Comparison of ENCODE assay signal across 1 cellular context in the genomic region with DNA sequence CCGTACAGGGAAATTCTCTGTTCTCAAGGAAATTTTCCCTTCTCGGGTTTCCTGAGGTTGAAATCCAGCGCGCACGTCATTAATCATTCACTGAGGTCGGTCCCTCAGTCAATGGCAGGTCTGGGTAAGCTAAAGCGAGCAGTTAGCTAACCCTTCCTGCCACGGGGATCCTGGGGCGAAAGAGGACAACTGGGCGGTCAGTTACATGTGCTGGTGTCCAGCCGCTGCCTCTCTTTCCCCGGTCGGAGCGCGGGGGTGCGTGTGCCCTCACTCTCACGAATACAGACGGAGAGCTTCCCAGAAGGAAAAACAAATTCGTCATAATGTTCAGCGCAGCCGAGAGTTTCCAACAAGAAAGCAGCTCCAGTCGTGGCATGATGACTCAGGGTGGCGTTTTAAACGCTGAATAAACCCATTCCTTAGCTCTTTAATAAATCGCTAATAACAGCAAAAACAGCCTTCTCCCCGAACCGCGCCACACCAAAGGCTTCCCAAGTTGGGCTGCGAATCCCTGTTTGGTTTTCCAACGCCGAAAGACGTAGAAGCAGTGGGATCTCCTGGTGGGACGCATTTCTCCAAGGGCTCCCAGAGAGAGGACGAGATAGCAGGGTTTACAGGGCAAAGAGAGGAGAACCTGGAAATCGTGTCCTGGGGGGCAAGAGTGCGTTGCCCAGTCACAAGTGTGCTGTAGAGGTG.
TF ChIP-seq lines count a peak whose summit lies in the region.

No MANE protein-coding gene starts in this region.

TF ChIP-seq in K562, 482 proteins besides CTCF, POLR2A, EP300 and RAD21 (continued from another document):
- TF ChIP-seq, protein P1, sequence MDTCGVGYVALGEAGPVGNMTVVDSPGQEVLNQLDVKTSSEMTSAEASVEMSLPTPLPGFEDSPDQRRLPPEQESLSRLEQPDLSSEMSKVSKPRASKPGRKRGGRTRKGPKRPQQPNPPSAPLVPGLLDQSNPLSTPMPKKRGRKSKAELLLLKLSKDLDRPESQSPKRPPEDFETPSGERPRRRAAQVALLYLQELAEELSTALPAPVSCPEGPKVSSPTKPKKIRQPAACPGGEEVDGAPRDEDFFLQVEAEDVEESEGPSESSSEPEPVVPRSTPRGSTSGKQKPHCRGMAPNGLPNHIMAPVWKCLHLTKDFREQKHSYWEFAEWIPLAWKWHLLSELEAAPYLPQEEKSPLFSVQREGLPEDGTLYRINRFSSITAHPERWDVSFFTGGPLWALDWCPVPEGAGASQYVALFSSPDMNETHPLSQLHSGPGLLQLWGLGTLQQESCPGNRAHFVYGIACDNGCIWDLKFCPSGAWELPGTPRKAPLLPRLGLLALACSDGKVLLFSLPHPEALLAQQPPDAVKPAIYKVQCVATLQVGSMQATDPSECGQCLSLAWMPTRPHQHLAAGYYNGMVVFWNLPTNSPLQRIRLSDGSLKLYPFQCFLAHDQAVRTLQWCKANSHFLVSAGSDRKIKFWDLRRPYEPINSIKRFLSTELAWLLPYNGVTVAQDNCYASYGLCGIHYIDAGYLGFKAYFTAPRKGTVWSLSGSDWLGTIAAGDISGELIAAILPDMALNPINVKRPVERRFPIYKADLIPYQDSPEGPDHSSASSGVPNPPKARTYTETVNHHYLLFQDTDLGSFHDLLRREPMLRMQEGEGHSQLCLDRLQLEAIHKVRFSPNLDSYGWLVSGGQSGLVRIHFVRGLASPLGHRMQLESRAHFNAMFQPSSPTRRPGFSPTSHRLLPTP (IDR thresholded peaks at IDR 0.05; ENCODE audit: borderline replicate concordance, extremely low read depth, insufficient read length): no peak
- TF ChIP-seq MEIS2 (IDR thresholded peaks at IDR 0.05; ENCODE audit: partially characterized antibody) (peak; percentile 96), FOXK1 (CRISPR knock-in tag; IDR thresholded peaks at IDR 0.05; ENCODE audit: borderline replicate concordance) (0 out of 2 replicates have a peak, but pooled peaks have one; percentile 71), ZBED1 (IDR thresholded peaks at IDR 0.05) (no peak), PHF20 (IDR thresholded peaks at IDR 0.05; ENCODE audit: partially characterized antibody) (no peak), CEBPB (tag; IDR thresholded peaks at IDR 0.05) (no peak), FOXK2 (conservative IDR thresholded peaks at IDR 0.05 in 1 of 2, IDR thresholded peaks at IDR 0.05 in 1 of 2; ENCODE audit: low read depth in 2 of 2) (no peak), HDAC1 (IDR thresholded peaks at IDR 0.05) (0 out of 4 replicates have a peak, but pooled peaks of 1 of the 2 experiments have one; percentile 6), PCBP2 (IDR thresholded peaks at IDR 0.05; ENCODE audit: low read depth, low read length, poor library complexity, severe bottlenecking) (no peak), KAT2B (IDR thresholded peaks at IDR 0.05; ENCODE audit: low read depth, low read length) (no peak), BRD4 (IDR thresholded peaks at IDR 0.05) (no peak), NONO (IDR thresholded peaks at IDR 0.05; ENCODE audit: low read depth in 2 of 2, low read length in 1 of 2) (no peak), TCF3 (CRISPR knock-in tag; IDR thresholded peaks at IDR 0.05) (no peak), CAMTA2 (CRISPR knock-in tag; conservative IDR thresholded peaks at IDR 0.05) (no peak), ZNF77 (CRISPR knock-in tag; IDR thresholded peaks at IDR 0.05) (no peak), SMARCA5 (IDR thresholded peaks at IDR 0.05) (no peak), NFE2 (IDR thresholded peaks at IDR 0.05; ENCODE audit: low read depth) (0 out of 2 replicates have a peak, but pooled peaks have one; percentile 11), GATAD2B (IDR thresholded peaks at IDR 0.05; ENCODE audit: borderline replicate concordance) (no peak), ZNF644 (tag; IDR thresholded peaks at IDR 0.05; ENCODE audit: low read depth) (no peak), MTA3 (IDR thresholded peaks at IDR 0.05; ENCODE audit: borderline replicate concordance) (no peak), RBFOX2 (IDR thresholded peaks at IDR 0.05; ENCODE audit: low read depth, low read length) (no peak), ZNF41 (CRISPR knock-in tag; conservative IDR thresholded peaks at IDR 0.05) (no peak), MCM3 (IDR thresholded peaks at IDR 0.05) (no peak), ZNF316 (IDR thresholded peaks at IDR 0.05) (0 out of 2 replicates have a peak, but pooled peaks have one; percentile 21), HCFC1 (IDR thresholded peaks at IDR 0.05; ENCODE audit: low read depth, low read length) (no peak), SREBF2 (CRISPR knock-in tag; IDR thresholded peaks at IDR 0.05) (no peak), SMARCA4 (IDR thresholded peaks at IDR 0.05) (no peak), RBM34 (IDR thresholded peaks at IDR 0.05; ENCODE audit: borderline replicate concordance, insufficient read depth, low read length) (no peak), CHD1 (IDR thresholded peaks at IDR 0.05; ENCODE audit: low read length) (peak; percentile 71), PHF21A (IDR thresholded peaks at IDR 0.05; ENCODE audit: borderline replicate concordance, low read depth) (no peak), ZNF184 (CRISPR knock-in tag; IDR thresholded peaks at IDR 0.05) (no peak), RBBP5 (IDR thresholded peaks at IDR 0.05; ENCODE audit: borderline replicate concordance, insufficient read depth, low read length, poor library complexity, severe bottlenecking) (peak; percentile 14)
- TF ChIP-seq, protein P2, sequence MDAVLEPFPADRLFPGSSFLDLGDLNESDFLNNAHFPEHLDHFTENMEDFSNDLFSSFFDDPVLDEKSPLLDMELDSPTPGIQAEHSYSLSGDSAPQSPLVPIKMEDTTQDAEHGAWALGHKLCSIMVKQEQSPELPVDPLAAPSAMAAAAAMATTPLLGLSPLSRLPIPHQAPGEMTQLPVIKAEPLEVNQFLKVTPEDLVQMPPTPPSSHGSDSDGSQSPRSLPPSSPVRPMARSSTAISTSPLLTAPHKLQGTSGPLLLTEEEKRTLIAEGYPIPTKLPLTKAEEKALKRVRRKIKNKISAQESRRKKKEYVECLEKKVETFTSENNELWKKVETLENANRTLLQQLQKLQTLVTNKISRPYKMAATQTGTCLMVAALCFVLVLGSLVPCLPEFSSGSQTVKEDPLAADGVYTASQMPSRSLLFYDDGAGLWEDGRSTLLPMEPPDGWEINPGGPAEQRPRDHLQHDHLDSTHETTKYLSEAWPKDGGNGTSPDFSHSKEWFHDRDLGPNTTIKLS (IDR thresholded peaks at IDR 0.05; ENCODE audit: borderline replicate concordance, low read depth): no peak
- TF ChIP-seq, protein P3, sequence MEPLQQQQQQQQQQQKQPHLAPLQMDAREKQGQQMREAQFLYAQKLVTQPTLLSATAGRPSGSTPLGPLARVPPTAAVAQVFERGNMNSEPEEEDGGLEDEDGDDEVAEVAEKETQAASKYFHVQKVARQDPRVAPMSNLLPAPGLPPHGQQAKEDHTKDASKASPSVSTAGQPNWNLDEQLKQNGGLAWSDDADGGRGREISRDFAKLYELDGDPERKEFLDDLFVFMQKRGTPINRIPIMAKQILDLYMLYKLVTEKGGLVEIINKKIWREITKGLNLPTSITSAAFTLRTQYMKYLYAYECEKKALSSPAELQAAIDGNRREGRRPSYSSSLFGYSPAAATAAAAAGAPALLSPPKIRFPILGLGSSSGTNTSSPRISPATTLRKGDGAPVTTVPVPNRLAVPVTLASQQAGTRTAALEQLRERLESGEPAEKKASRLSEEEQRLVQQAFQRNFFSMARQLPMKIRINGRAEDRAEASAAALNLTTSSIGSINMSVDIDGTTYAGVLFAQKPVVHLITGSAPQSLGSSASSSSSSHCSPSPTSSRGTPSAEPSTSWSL (CRISPR knock-in tag; IDR thresholded peaks at IDR 0.05; ENCODE audit: borderline replicate concordance): no peak
- TF ChIP-seq, protein P4, sequence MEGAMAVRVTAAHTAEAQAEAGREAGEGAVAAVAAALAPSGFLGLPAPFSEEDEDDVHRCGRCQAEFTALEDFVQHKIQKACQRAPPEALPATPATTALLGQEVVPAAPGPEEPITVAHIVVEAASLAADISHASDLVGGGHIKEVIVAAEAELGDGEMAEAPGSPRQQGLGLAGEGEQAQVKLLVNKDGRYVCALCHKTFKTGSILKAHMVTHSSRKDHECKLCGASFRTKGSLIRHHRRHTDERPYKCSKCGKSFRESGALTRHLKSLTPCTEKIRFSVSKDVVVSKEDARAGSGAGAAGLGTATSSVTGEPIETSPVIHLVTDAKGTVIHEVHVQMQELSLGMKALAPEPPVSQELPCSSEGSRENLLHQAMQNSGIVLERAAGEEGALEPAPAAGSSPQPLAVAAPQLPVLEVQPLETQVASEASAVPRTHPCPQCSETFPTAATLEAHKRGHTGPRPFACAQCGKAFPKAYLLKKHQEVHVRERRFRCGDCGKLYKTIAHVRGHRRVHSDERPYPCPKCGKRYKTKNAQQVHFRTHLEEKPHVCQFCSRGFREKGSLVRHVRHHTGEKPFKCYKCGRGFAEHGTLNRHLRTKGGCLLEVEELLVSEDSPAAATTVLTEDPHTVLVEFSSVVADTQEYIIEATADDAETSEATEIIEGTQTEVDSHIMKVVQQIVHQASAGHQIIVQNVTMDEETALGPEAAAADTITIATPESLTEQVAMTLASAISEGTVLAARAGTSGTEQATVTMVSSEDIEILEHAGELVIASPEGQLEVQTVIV (CRISPR knock-in tag; IDR thresholded peaks at IDR 0.05; ENCODE audit: borderline replicate concordance): no peak
- TF ChIP-seq, protein P5, sequence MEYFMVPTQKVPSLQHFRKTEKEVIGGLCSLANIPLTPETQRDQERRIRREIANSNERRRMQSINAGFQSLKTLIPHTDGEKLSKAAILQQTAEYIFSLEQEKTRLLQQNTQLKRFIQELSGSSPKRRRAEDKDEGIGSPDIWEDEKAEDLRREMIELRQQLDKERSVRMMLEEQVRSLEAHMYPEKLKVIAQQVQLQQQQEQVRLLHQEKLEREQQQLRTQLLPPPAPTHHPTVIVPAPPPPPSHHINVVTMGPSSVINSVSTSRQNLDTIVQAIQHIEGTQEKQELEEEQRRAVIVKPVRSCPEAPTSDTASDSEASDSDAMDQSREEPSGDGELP (CRISPR knock-in tag; IDR thresholded peaks at IDR 0.05; ENCODE audit: borderline replicate concordance): 0 out of 2 replicates have a peak, but pooled peaks have one; percentile 3
- TF ChIP-seq, protein P6, sequence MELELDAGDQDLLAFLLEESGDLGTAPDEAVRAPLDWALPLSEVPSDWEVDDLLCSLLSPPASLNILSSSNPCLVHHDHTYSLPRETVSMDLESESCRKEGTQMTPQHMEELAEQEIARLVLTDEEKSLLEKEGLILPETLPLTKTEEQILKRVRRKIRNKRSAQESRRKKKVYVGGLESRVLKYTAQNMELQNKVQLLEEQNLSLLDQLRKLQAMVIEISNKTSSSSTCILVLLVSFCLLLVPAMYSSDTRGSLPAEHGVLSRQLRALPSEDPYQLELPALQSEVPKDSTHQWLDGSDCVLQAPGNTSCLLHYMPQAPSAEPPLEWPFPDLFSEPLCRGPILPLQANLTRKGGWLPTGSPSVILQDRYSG (tag; conservative IDR thresholded peaks at IDR 0.05; ENCODE audit: low read depth): no peak
- TF ChIP-seq, protein P7, sequence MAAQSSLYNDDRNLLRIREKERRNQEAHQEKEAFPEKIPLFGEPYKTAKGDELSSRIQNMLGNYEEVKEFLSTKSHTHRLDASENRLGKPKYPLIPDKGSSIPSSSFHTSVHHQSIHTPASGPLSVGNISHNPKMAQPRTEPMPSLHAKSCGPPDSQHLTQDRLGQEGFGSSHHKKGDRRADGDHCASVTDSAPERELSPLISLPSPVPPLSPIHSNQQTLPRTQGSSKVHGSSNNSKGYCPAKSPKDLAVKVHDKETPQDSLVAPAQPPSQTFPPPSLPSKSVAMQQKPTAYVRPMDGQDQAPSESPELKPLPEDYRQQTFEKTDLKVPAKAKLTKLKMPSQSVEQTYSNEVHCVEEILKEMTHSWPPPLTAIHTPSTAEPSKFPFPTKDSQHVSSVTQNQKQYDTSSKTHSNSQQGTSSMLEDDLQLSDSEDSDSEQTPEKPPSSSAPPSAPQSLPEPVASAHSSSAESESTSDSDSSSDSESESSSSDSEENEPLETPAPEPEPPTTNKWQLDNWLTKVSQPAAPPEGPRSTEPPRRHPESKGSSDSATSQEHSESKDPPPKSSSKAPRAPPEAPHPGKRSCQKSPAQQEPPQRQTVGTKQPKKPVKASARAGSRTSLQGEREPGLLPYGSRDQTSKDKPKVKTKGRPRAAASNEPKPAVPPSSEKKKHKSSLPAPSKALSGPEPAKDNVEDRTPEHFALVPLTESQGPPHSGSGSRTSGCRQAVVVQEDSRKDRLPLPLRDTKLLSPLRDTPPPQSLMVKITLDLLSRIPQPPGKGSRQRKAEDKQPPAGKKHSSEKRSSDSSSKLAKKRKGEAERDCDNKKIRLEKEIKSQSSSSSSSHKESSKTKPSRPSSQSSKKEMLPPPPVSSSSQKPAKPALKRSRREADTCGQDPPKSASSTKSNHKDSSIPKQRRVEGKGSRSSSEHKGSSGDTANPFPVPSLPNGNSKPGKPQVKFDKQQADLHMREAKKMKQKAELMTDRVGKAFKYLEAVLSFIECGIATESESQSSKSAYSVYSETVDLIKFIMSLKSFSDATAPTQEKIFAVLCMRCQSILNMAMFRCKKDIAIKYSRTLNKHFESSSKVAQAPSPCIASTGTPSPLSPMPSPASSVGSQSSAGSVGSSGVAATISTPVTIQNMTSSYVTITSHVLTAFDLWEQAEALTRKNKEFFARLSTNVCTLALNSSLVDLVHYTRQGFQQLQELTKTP (IDR thresholded peaks at IDR 0.05; ENCODE audit: low read depth in 1 of 2, partially characterized antibody in 2 of 2): no peak
- TF ChIP-seq, protein P8, sequence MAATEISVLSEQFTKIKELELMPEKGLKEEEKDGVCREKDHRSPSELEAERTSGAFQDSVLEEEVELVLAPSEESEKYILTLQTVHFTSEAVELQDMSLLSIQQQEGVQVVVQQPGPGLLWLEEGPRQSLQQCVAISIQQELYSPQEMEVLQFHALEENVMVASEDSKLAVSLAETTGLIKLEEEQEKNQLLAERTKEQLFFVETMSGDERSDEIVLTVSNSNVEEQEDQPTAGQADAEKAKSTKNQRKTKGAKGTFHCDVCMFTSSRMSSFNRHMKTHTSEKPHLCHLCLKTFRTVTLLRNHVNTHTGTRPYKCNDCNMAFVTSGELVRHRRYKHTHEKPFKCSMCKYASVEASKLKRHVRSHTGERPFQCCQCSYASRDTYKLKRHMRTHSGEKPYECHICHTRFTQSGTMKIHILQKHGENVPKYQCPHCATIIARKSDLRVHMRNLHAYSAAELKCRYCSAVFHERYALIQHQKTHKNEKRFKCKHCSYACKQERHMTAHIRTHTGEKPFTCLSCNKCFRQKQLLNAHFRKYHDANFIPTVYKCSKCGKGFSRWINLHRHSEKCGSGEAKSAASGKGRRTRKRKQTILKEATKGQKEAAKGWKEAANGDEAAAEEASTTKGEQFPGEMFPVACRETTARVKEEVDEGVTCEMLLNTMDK (IDR thresholded peaks at IDR 0.05; ENCODE audit: borderline replicate concordance, insufficient read depth, low read depth, low read length, poor library complexity, severe bottlenecking): no peak
TF ChIP-seq in K562: peak in this region for 16.
